Comparison of ENCODE assay signal across 18 cellular contexts in the genomic region with DNA sequence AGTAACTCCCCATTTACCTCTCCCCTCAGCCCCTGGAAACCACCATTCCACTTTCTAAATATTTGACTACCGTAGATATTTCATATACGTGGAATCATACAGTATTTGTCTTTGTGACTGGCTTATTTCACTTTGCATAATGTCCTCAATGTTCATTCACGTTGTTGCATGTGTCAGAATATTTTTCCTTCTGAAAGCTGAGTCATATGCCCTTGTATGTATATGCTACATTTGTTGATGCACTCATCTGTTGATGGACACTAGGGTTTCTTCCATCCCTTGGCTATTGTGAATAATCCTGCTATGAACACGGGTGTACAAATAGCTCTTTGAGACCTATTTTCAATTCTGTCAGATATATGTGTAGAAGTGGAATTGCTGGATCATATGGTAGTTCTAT. TPM values are rescaled to one million over a fixed set of nuclear protein-coding genes. Genes with fewer than 3 reads are reported as not detected.
A peak's percentile ranks its signal among the peaks of the same experiment; 100 is the strongest.
DNase-seq lines count a peak whose midpoint lies in the region; ATAC-seq, FAIRE-seq and TF ChIP-seq lines count a peak whose summit lies in the region.
"Had no signal": no experiment of that assay in that cellular context is flagged by ENCODE, and none has a peak within 500 bp of the region (broad histone marks: within the 10 kb centered on the region; RNA-seq: fewer than 3 reads in every experiment).

No MANE protein-coding gene starts in this region.

- no TSS peak for BruUV-seq in mammary epithelial cell (replicated peaks; lab: Mats Ljungman, UMichigan)

- in situ Hi-C loops in mammary epithelial cell (cut with MboI; ENCODE audit: low sequenced_read_pairs in 2 of 2), result no loop called here

- H3K27ac Mint-ChIP-seq in astrocyte (ENCODE audit: unreplicated experiment), result no peak overlapping the region
- no peak overlapping the region for H3K27ac Mint-ChIP-seq in activated CD8-positive, alpha-beta memory T cell treated with anti-CD3 and anti-CD28 coated beads, Interleukin-2, amount 10 ng/mL, durations not matched to agents 7 days and 5 days
- H3K27ac Mint-ChIP-seq: CD4-positive, CD25-positive, alpha-beta regulatory T cell had no signal

- H3K9me3 ChIP-seq in mammary epithelial cell (replicated peaks; ENCODE audit: insufficient read depth, low read length) (no peaks in the 10 kb centered on the region), breast epithelium (no peaks in the 10 kb centered on the region), astrocyte (ENCODE audit: insufficient read depth, low read depth, low read length) (no peaks in the 10 kb centered on the region)

- H3K27me3 Mint-ChIP-seq in astrocyte (ENCODE audit: low read depth, unreplicated experiment), result no peaks in the 10 kb centered on the region
- no peaks in the 10 kb centered on the region for H3K27me3 Mint-ChIP-seq in activated CD8-positive, alpha-beta memory T cell treated with anti-CD3 and anti-CD28 coated beads, Interleukin-2, amount 10 ng/mL, durations not matched to agents 7 days and 5 days

- no peaks in the 10 kb centered on the region for H3K4me1 ChIP-seq in mammary epithelial cell (ENCODE audit: insufficient read depth, low read length)
- no peaks in the 10 kb centered on the region for H3K4me1 ChIP-seq in breast epithelium
- H3K4me1 ChIP-seq in astrocyte (ENCODE audit: insufficient read depth, low read length), result no peaks in the 10 kb centered on the region

- ATAC-seq in esophagus mucosa, result peak; percentile 55
- ATAC-seq in activated CD8-positive, alpha-beta memory T cell treated with anti-CD3 and anti-CD28 coated beads, Interleukin-2, amount 10 ng/mL, durations not matched to agents 7 days and 5 days, result no peak
- ATAC-seq: HCT116 had no signal

- no peak overlapping the region for H3K9ac ChIP-seq in mammary epithelial cell (ENCODE audit: insufficient read depth, low read length)
- no peak overlapping the region for H3K9ac ChIP-seq in astrocyte (ENCODE audit: low read length)
- H3K9ac ChIP-seq: BLaER1 treated with 17β-estradiol and CSF1 and Interleukin-3, amounts not matched to agents 10 nM and 100 nM; GM23248 had no signal

- no peak overlapping the region for H3K4me3 Mint-ChIP-seq in astrocyte (ENCODE audit: unreplicated experiment)
- no peak overlapping the region for H3K4me3 Mint-ChIP-seq in activated CD8-positive, alpha-beta memory T cell treated with anti-CD3 and anti-CD28 coated beads, Interleukin-2, amount 10 ng/mL, durations not matched to agents 7 days and 5 days
- H3K4me3 Mint-ChIP-seq: CD4-positive, CD25-positive, alpha-beta regulatory T cell had no signal

- H3K4me1 Mint-ChIP-seq in astrocyte (ENCODE audit: low read depth, unreplicated experiment), result peaks cover 10% of the 10 kb centered on the region
- no peaks in the 10 kb centered on the region for H3K4me1 Mint-ChIP-seq in activated CD8-positive, alpha-beta memory T cell treated with anti-CD3 and anti-CD28 coated beads, Interleukin-2, amount 10 ng/mL, durations not matched to agents 7 days and 5 days
- H3K4me1 Mint-ChIP-seq: CD4-positive, CD25-positive, alpha-beta regulatory T cell had no signal

- dilution Hi-C loops in mammary epithelial cell (cut with HindIII; ENCODE audit: low sequenced_read_pairs), result no loop called here

- H2AFZ ChIP-seq in mammary epithelial cell (ENCODE audit: low read depth, low read length) (no peak overlapping the region), astrocyte (ENCODE audit: low read depth, low read length) (no peak overlapping the region)
- H2AFZ ChIP-seq: GM23248 had no signal

- no peaks in the 10 kb centered on the region for H3K36me3 Mint-ChIP-seq in astrocyte (ENCODE audit: low read depth, unreplicated experiment)
- no peaks in the 10 kb centered on the region for H3K36me3 Mint-ChIP-seq in activated CD8-positive, alpha-beta memory T cell treated with anti-CD3 and anti-CD28 coated beads, Interleukin-2, amount 10 ng/mL, durations not matched to agents 7 days and 5 days

- CTCF ChIA-PET in mammary epithelial cell (lab: Charles Lee; ENCODE audit: low non-redundant PET), result no interaction called here
- CTCF ChIA-PET in GM10248 (lab: Yijun Ruan, JAX), result interaction anchor here (1.4 kb wide), 1 partner anchor 63 kb away, joined by 3 read pairs; no protein-coding TSS in a partner anchor
- CTCF ChIA-PET in activated CD8-positive, alpha-beta memory T cell treated with anti-CD3 and anti-CD28 coated beads, Interleukin-2, amount 10 ng/mL, durations not matched to agents 7 days and 5 days (lab: Charles Lee), result no interaction called here

- no peak for TF ChIP-seq POLR2A in breast epithelium (IDR thresholded peaks at IDR 0.05)

- TF ChIP-seq CTCF in mammary epithelial cell (conservative IDR thresholded peaks at IDR 0.05 in 1 of 2, IDR thresholded peaks at IDR 0.05 in 1 of 2; ENCODE audit: extremely low read depth in 1 of 2, insufficient read depth in 1 of 2, low read depth in 1 of 2, low read length in 2 of 2), result no peak
- TF ChIP-seq CTCF in breast epithelium (IDR thresholded peaks at IDR 0.05), result no peak
- TF ChIP-seq CTCF in astrocyte (IDR thresholded peaks at IDR 0.05; ENCODE audit: insufficient read depth, low read depth, low read length), result no peak
- no peak for TF ChIP-seq CTCF in GM10248 (IDR thresholded peaks at IDR 0.05; ENCODE audit: control extremely low read depth, extremely low read depth, low read depth, missing control alignments)

- H3K27me3 ChIP-seq in mammary epithelial cell (ENCODE audit: insufficient read depth, low read length), result no peaks in the 10 kb centered on the region
- H3K27me3 ChIP-seq in breast epithelium, result no peaks in the 10 kb centered on the region
- no peaks in the 10 kb centered on the region for H3K27me3 ChIP-seq in astrocyte (ENCODE audit: insufficient read depth, low read length)
- H3K27me3 ChIP-seq: BLaER1 treated with 17β-estradiol and CSF1 and Interleukin-3, amounts not matched to agents 10 nM and 100 nM had no signal

- H3K27ac ChIP-seq in mammary epithelial cell (ENCODE audit: insufficient read depth, low read depth, low read length) (no peak overlapping the region), breast epithelium (no peak overlapping the region), astrocyte (ENCODE audit: low read depth, low read length) (no peak overlapping the region)
- H3K27ac ChIP-seq: BLaER1 treated with 17β-estradiol and CSF1 and Interleukin-3, amounts not matched to agents 10 nM and 100 nM; GM23248 had no signal

- H3K79me2 ChIP-seq in mammary epithelial cell (ENCODE audit: insufficient read depth, low read length), result no peaks in the 10 kb centered on the region
- H3K79me2 ChIP-seq in astrocyte (ENCODE audit: insufficient read depth, low read length), result no peaks in the 10 kb centered on the region

- no peaks in the 10 kb centered on the region for H3K9me3 Mint-ChIP-seq in astrocyte (ENCODE audit: unreplicated experiment)
- H3K9me3 Mint-ChIP-seq in activated CD8-positive, alpha-beta memory T cell treated with anti-CD3 and anti-CD28 coated beads, Interleukin-2, amount 10 ng/mL, durations not matched to agents 7 days and 5 days (ENCODE audit: low read depth), result no peaks in the 10 kb centered on the region

- H3K36me3 ChIP-seq in mammary epithelial cell (ENCODE audit: insufficient read depth, low read length) (no peaks in the 10 kb centered on the region), breast epithelium (no peaks in the 10 kb centered on the region), astrocyte (ENCODE audit: insufficient read depth, low read length) (no peaks in the 10 kb centered on the region)
- H3K36me3 ChIP-seq: BLaER1 treated with 17β-estradiol and CSF1 and Interleukin-3, amounts not matched to agents 10 nM and 100 nM had no signal

- peak; percentile 34 for FAIRE-seq in astrocyte (lab: Jason Lieb, UNC)
- FAIRE-seq: H54 had no signal

- H4K20me1 ChIP-seq in mammary epithelial cell (ENCODE audit: insufficient read depth, low read length), result no peaks in the 10 kb centered on the region
- H4K20me1 ChIP-seq in astrocyte (ENCODE audit: insufficient read depth, low read length), result no peaks in the 10 kb centered on the region
- H4K20me1 ChIP-seq: BLaER1 treated with 17β-estradiol and CSF1 and Interleukin-3, amounts not matched to agents 10 nM and 100 nM had no signal

- intact Hi-C loops in mammary epithelial cell (cut with micrococcal nuclease) (no loop called here), breast epithelium (cut with DNase I; ENCODE audit: low total_unique reads) (loop anchor here (5.0 kb wide), 1 partner anchor 955 kb away; no protein-coding TSS in a partner anchor)

- 94% methylated on average over 4 of the region's 4 CpGs for WGBS in mammary epithelial cell (ENCODE audit: low coverage, missing lambda C conversion rate)

- no peak overlapping the region for H3K4me2 ChIP-seq in mammary epithelial cell (ENCODE audit: insufficient read depth, low read depth, low read length)
- no peak overlapping the region for H3K4me2 ChIP-seq in astrocyte (ENCODE audit: low read length)
- H3K4me2 ChIP-seq: BLaER1 treated with 17β-estradiol and CSF1 and Interleukin-3, amounts not matched to agents 10 nM and 100 nM had no signal

- POLR2A ChIA-PET in GM10248 (lab: Yijun Ruan, JAX), result no interaction called here

- H3K4me3 ChIP-seq in mammary epithelial cell (replicated peaks in 1 of 3; ENCODE audit: insufficient read depth in 1 of 3, low read depth in 2 of 3, low read length in 3 of 3), result no peak overlapping the region
- H3K4me3 ChIP-seq in breast epithelium, result no peak overlapping the region
- no peak overlapping the region for H3K4me3 ChIP-seq in astrocyte (ENCODE audit: insufficient read depth, low read depth, low read length)
- H3K4me3 ChIP-seq: BLaER1 treated with 17β-estradiol and CSF1 and Interleukin-3, amounts not matched to agents 10 nM and 100 nM; GM23248 had no signal

- DNase-seq in mammary epithelial cell, result peak; percentile 33
- DNase-seq in breast epithelium (ENCODE audit: low spot score in 2 of 2), result no peak
- DNase-seq in astrocyte (ENCODE audit: low read depth), result no peak
- no peak for DNase-seq in NCI-H1092 treated with DMSO at 0.1 percent for 48 hours (lab: John Stamatoyannopoulos, UW)
- no peak for DNase-seq in GM10248 (ENCODE audit: extremely low spot score)
- no peak for DNase-seq in GM03348 (ENCODE audit: low spot score)
- DNase-seq in activated CD8-positive, alpha-beta memory T cell treated with anti-CD3 and anti-CD28 coated beads, Interleukin-2, amount 10 ng/mL, durations not matched to agents 7 days and 5 days, result no peak
- DNase-seq: 8988T; ACHN; CD4-positive, CD25-positive, alpha-beta regulatory T cell; DMS79; EL; GDM1; GM23248 had no signal

RNA-seq across cellular contexts. Expression of a gene that starts 25.8 kb away (rescaled TPM):
- total RNA-seq in mammary epithelial cell (10 to 100 TPM; 15.3 to 15.7 TPM), breast epithelium (10 to 100 TPM; 10.2 to 73.8 (median 42.6) TPM), astrocyte (56.0 and 57.0 TPM in 2 replicates), esophagus mucosa (12.7 TPM)
- polyA plus RNA-seq in mammary epithelial cell, result 10.7 TPM
- 26.3 TPM for polyA minus RNA-seq in mammary epithelial cell
- total RNA-seq in activated CD8-positive, alpha-beta memory T cell treated with anti-CD3 and anti-CD28 coated beads, Interleukin-2, amount 10 ng/mL, durations not matched to agents 7 days and 5 days, result 1 to 10 TPM in 1 of 2 experiments, under 1 TPM in 1; 0.41 to 2.7 TPM
